15 cellular contexts compared by ENCODE assay signal in the genomic region with DNA sequence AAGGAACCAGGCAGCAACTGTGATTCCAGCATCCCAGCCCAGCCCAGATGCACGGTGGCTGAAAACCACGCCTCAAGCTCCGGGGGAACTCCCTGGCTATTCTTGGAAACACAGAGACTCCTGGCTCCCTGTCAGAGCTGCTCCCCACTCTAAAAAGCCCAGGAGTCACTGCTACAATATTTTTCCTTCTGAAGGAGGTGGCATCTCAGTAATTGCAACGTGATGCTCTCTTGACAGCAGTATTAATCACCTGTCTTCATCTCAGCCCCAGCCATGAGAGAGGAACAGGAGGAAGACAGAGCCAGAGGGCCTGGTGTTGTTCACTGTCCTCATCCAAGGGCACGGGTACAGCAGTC. TPM values are rescaled to one million over a fixed set of nuclear protein-coding genes. Genes with fewer than 3 reads are reported as not detected.
DNase-seq lines count a peak whose midpoint lies in the region; ATAC-seq and TF ChIP-seq lines count a peak whose summit lies in the region.
"Had no signal": no experiment of that assay in that cellular context is flagged by ENCODE, and none has a peak within 500 bp of the region (broad histone marks: within the 10 kb centered on the region; RNA-seq: fewer than 3 reads in every experiment).

No MANE protein-coding gene starts in this region.

- TF ChIP-seq CTCF in RWPE2 (IDR thresholded peaks at IDR 0.05; ENCODE audit: poor library complexity, severe bottlenecking) (no peak), epithelial cell of esophagus (IDR thresholded peaks at IDR 0.05; ENCODE audit: insufficient read depth, low read depth, low read length, missing control alignments) (no peak), stomach (IDR thresholded peaks at IDR 0.05) (no peak)

- H3K4me3 ChIP-seq in GM23248 (no peak overlapping the region), RWPE2 (ENCODE audit: severe bottlenecking) (no peak overlapping the region), epithelial cell of esophagus (ENCODE audit: low read length) (no peak overlapping the region), trophoblast cell (ENCODE audit: low read depth, low read length) (no peak overlapping the region), stomach (no peak overlapping the region)

- peak overlapping the region; percentile 16 for H2BK5ac ChIP-seq in trophoblast cell (ENCODE audit: low read depth, low read length, poor library complexity)

- intact Hi-C loops in stomach (cut with DNase I; ENCODE audit: low total_unique reads) = no loop called here

- no peak overlapping the region for H3K18ac ChIP-seq in trophoblast cell (ENCODE audit: low read length)

- peaks cover 4% of the 10 kb centered on the region; the same call in 1 of the 2 replicates for H3K4me1 ChIP-seq in GM23248 (ENCODE audit: insufficient read depth)
- peaks cover 28% of the 10 kb centered on the region for H3K4me1 ChIP-seq in RWPE2 (ENCODE audit: insufficient read depth, poor library complexity, severe bottlenecking)
- H3K4me1 ChIP-seq in trophoblast cell (ENCODE audit: control insufficient read depth in 1 of 2, insufficient read depth in 2 of 2, low read length in 2 of 2) = peaks cover 32 to 35% of the 10 kb centered on the region in 2 experiments
- peaks cover 0 to 6% (median 0%) of the 10 kb centered on the region in 4 donors for H3K4me1 ChIP-seq in stomach

- TF ChIP-seq POLR2A in stomach (IDR thresholded peaks at IDR 0.05) = no peak

- H4K91ac ChIP-seq in trophoblast cell (ENCODE audit: low read depth, low read length) = peak overlapping the region; percentile 36

- peak overlapping the region; percentile 11 for H3K14ac ChIP-seq in trophoblast cell (ENCODE audit: low read length)

- H3K36me3 ChIP-seq in GM23248 (ENCODE audit: low read depth) = no peaks in the 10 kb centered on the region
- H3K36me3 ChIP-seq in RWPE2 (ENCODE audit: low read depth) = no peaks in the 10 kb centered on the region
- H3K36me3 ChIP-seq in trophoblast cell (ENCODE audit: control insufficient read depth in 1 of 2, insufficient read depth in 2 of 2, low read length in 2 of 2) = no peaks in the 10 kb centered on the region
- no peaks in the 10 kb centered on the region for H3K36me3 ChIP-seq in stomach

- no peaks in the 10 kb centered on the region for H3F3A ChIP-seq in GM23248 (ENCODE audit: insufficient read depth)

- no peak overlapping the region; the same call in 1 of the 2 replicates for H2AFZ ChIP-seq in GM23248
- no peak overlapping the region for H2AFZ ChIP-seq in trophoblast cell (ENCODE audit: insufficient read depth, low read length, poor library complexity)

- WGBS in GM23248 (ENCODE audit: low coverage in 1 of 2, low lambda C conversion rate in 2 of 2, missing lambda C conversion rate in 2 of 2), 2 experiments = 17 to 20% methylated on average over 5 of the region's 5 CpGs
- WGBS in trophoblast cell (ENCODE audit: extremely low coverage, insufficient coverage, insufficient read length) = no CpG with 5 or more reads among the region's 5 CpGs
- WGBS in stomach, 5 donors = 29 to 56% (median 49%) methylated on average over 2 to 5 of the region's 5 CpGs

- H3K9ac ChIP-seq in GM23248 (no peak overlapping the region), trophoblast cell (ENCODE audit: low read length) (no peak overlapping the region)

- peak; percentile 34 for DNase-seq in GM23248
- DNase-seq in RWPE2 (ENCODE audit: low spot score) = no peak
- DNase-seq in epithelial cell of esophagus (ENCODE audit: low read depth) = peak; percentile 69
- no peak for DNase-seq in trophoblast cell
- DNase-seq in stomach = no peak
- no peak for DNase-seq in NCI-H146 treated with DMSO at 0.1 percent for 48 hours (lab: John Stamatoyannopoulos, UW; ENCODE audit: unreplicated experiment)
- DNase-seq: DMS 273 treated with DMSO at 0.1 percent for 48 hours, GF-D8, NCI-H1930, NCI-H2171 treated with DMSO at 0.1 percent for 48 hours, NCI-H510A, NCI-H82 had no signal

- H3K27me3 ChIP-seq in GM23248 (replicated peaks; ENCODE audit: insufficient read depth) (peaks cover 22% of the 10 kb centered on the region), RWPE2 (ENCODE audit: insufficient read depth, poor library complexity, severe bottlenecking) (no peaks in the 10 kb centered on the region), trophoblast cell (ENCODE audit: insufficient read depth, low read length) (no peaks in the 10 kb centered on the region), stomach (peaks cover 0 to 43% (median 3%) of the 10 kb centered on the region in 3 donors)

- no peak overlapping the region for H4K12ac ChIP-seq in trophoblast cell (ENCODE audit: low read depth, low read length)

- H2BK12ac ChIP-seq in trophoblast cell (ENCODE audit: low read length) = peak overlapping the region; percentile 68

- H3K9me3 ChIP-seq in GM23248 (ENCODE audit: low read depth) (no peaks in the 10 kb centered on the region), RWPE2 (ENCODE audit: severe bottlenecking) (no peaks in the 10 kb centered on the region), trophoblast cell (ENCODE audit: insufficient read depth, low read depth, low read length) (peaks cover 2% of the 10 kb centered on the region), stomach (no peaks in the 10 kb centered on the region)

- H4K8ac ChIP-seq in trophoblast cell (ENCODE audit: low read depth, low read length) = no peak overlapping the region

- no peak overlapping the region for H3K27ac ChIP-seq in GM23248
- H3K27ac ChIP-seq in RWPE2 (ENCODE audit: poor library complexity, severe bottlenecking) = peak overlapping the region; percentile 59
- H3K27ac ChIP-seq in trophoblast cell (ENCODE audit: low read depth, low read length) = peak overlapping the region; percentile 12
- H3K27ac ChIP-seq in stomach = no peak overlapping the region
- H3K27ac ChIP-seq: C4-2B had no signal

- H3K4ac ChIP-seq in trophoblast cell (ENCODE audit: low read depth, low read length) = no peak overlapping the region

- H3K79me2 ChIP-seq in GM23248 (ENCODE audit: insufficient read depth) (no peaks in the 10 kb centered on the region), trophoblast cell (ENCODE audit: control insufficient read depth, insufficient read depth, low read length, poor library complexity) (no peaks in the 10 kb centered on the region)

- no peak overlapping the region for H3K23ac ChIP-seq in trophoblast cell (ENCODE audit: low read length)

- no peaks in the 10 kb centered on the region for H3K9me2 ChIP-seq in GM23248 (ENCODE audit: insufficient read depth)

- H2AK5ac ChIP-seq in trophoblast cell (ENCODE audit: low read length) = no peak overlapping the region

- no peak overlapping the region for H3K4me2 ChIP-seq in GM23248 (ENCODE audit: unreplicated experiment)
- no peak overlapping the region for H3K4me2 ChIP-seq in trophoblast cell (ENCODE audit: low read length)

- peaks cover 27% of the 10 kb centered on the region for H3K79me1 ChIP-seq in trophoblast cell (ENCODE audit: low read length)

- TF ChIP-seq EP300 in stomach (IDR thresholded peaks at IDR 0.05) = no peak

- ATAC-seq in RWPE2 (ENCODE audit: low read depth) (no peak), GM18870 (IDR thresholded peaks at IDR 0.05; ENCODE audit: unreplicated experiment) (no peak)

- no peaks in the 10 kb centered on the region for H4K20me1 ChIP-seq in GM23248 (ENCODE audit: insufficient read depth)

- peak overlapping the region; percentile 4 for H2BK120ac ChIP-seq in trophoblast cell (ENCODE audit: insufficient read depth, low read length, poor library complexity)

- in situ Hi-C loops in GM23248 (cut with MboI) = no loop called here

RNA-seq across cellular contexts. Expression of a gene that starts 26.9 kb away (rescaled TPM):
- not detected in 2 replicates for total RNA-seq in GM23248 (2014; rRNA removed; shearing (Covaris generic))
- 0.19 TPM in 1 of 2 replicates, not detected in the other for polyA plus RNA-seq in GM23248 (2016; fragmentation: Nextera tagmentation; extraction: Ambion mirVana)
- polyA plus RNA-seq in trophoblast cell (2013) = 10.0 and 10.4 TPM in 2 replicates
- not detected for total RNA-seq in stomach
- under 1 TPM in 1 of 3 donors, not detected in 2; 0.03 TPM for polyA plus RNA-seq in stomach
- total RNA-seq: Right ventricle myocardium inferior had no signal

Comparison
In these comparisons a context has a peak if more than half of its experiments do, and no peak if none do; other contexts are left out.
1. DNase-seq: peak in GM23248 (single experiment) and epithelial cell of esophagus (single experiment); none in RWPE2 (single experiment), trophoblast cell (0 of 2), stomach (single experiment) and NCI-H146 treated with DMSO at 0.1 percent for 48 hours (single experiment).
2. H3K27ac ChIP-seq: peak in RWPE2 (single experiment) and trophoblast cell (single experiment); none in GM23248 (single experiment) and stomach (0 of 5).